In the genomic region with DNA sequence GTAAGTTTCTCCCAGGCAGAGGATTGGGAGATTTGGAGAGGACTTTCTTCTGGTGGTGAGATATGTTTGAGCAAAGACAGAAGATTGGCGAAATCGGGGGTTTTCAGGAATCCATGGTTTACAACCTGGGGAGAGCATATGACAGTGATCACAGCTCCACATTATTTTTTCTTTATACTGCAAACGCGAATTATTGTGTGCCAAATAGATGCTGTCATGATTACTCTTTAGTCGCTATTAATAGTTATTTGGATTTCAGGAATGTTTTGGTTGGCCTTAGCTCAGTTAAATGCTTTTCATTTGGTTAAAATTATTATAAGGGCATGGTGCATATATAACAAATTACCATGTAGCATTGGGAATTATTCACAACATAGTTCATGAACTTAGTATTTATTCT, we compare ENCODE assay signal across 20 cellular contexts. TPM values are rescaled to one million over a fixed set of nuclear protein-coding genes. Genes with fewer than 3 reads are reported as not detected.
DNase-seq lines count a peak whose midpoint lies in the region; ATAC-seq and TF ChIP-seq lines count a peak whose summit lies in the region.
"Had no signal": no experiment of that assay in that cellular context is flagged by ENCODE, and none has a peak within 500 bp of the region (broad histone marks: within the 10 kb centered on the region; RNA-seq: fewer than 3 reads in every experiment).

No MANE protein-coding gene starts in this region.

- no peaks in the 10 kb centered on the region for H3K36me3 ChIP-seq in thoracic aorta
- H3K36me3 ChIP-seq: neural progenitor cell, prostate gland had no signal

- H3K4me3 ChIP-seq in fibroblast of the aortic adventitia (ENCODE audit: low read depth, low read length) (no peak overlapping the region), thoracic aorta (peak overlapping the region; percentile 24)
- H3K4me3 ChIP-seq: GM23338, lung, neural progenitor cell, Peyer's patch, prostate gland, skin epidermis had no signal

- peak overlapping the region in 1 of 2 donors; percentile 70 for H3K27ac ChIP-seq in thoracic aorta
- H3K27ac ChIP-seq: neural progenitor cell, Peyer's patch, prostate gland, skin epidermis had no signal

- H3K27me3 ChIP-seq in thoracic aorta (replicated peaks; ENCODE audit: insufficient read depth): no peaks in the 10 kb centered on the region
- H3K27me3 ChIP-seq: neural progenitor cell, Peyer's patch had no signal

- peaks cover 18% of the 10 kb centered on the region for H3K4me1 Mint-ChIP-seq in WTC11

- H3K4me1 ChIP-seq in thoracic aorta (ENCODE audit: control insufficient read depth in 1 of 2, low read depth in 2 of 2): peaks cover 56 to 80% of the 10 kb centered on the region in 2 donors
- H3K4me1 ChIP-seq: neural progenitor cell had no signal

- H3K4me3 Mint-ChIP-seq in WTC11: no peak overlapping the region
- H3K4me3 Mint-ChIP-seq: activated T-cell treated with anti-CD3 and anti-CD28 coated beads, Interleukin-2, amount 50 U/mL, for 24 hours; GM23338; neural progenitor cell had no signal

- TF ChIP-seq CTCF in WTC11 (IDR thresholded peaks at IDR 0.05): no peak
- TF ChIP-seq CTCF in fibroblast of the aortic adventitia (IDR thresholded peaks at IDR 0.05; ENCODE audit: insufficient read depth, low read length): no peak
- no peak for TF ChIP-seq CTCF in thoracic aorta (IDR thresholded peaks at IDR 0.05)

- H3K27me3 Mint-ChIP-seq in WTC11 (ENCODE audit: low read depth): no peaks in the 10 kb centered on the region
- H3K27me3 Mint-ChIP-seq: activated T-cell treated with anti-CD3 and anti-CD28 coated beads, Interleukin-2, amount 50 U/mL, for 24 hours had no signal

- POLR2A ChIA-PET in WTC11 (lab: Charles Lee): interaction anchor here (1.9 kb wide), 1 partner anchor 15 kb away, joined by 4 read pairs; a partner anchor contains a TSS

- H3K9me3 Mint-ChIP-seq in WTC11: no peaks in the 10 kb centered on the region
- H3K9me3 Mint-ChIP-seq: activated T-cell treated with anti-CD3 and anti-CD28 coated beads, Interleukin-2, amount 50 U/mL, for 24 hours; GM23338; neural progenitor cell had no signal

- no peaks in the 10 kb centered on the region for H3K9me3 ChIP-seq in thoracic aorta
- H3K9me3 ChIP-seq: Peyer's patch, prostate gland had no signal

- ATAC-seq in WTC11: no peak
- no peak for ATAC-seq in thoracic aorta (ENCODE audit: insufficient number of reproducible peaks, low FRiP score, low read depth)
- ATAC-seq in HG02571 (IDR thresholded peaks at IDR 0.05; ENCODE audit: unreplicated experiment): no peak
- ATAC-seq: GM23338 had no signal

- peaks cover 19% of the 10 kb centered on the region for H3K36me3 Mint-ChIP-seq in WTC11

- H3K27ac Mint-ChIP-seq in WTC11: peak overlapping the region; percentile 30; the same call in 1 of the 2 replicates
- H3K27ac Mint-ChIP-seq: activated T-cell treated with anti-CD3 and anti-CD28 coated beads, Interleukin-2, amount 50 U/mL, for 24 hours; GM23338; neural progenitor cell had no signal

- DNase-seq in EL (peak; percentile 60), WTC11 (ENCODE audit: low spot score) (no peak), fibroblast of the aortic adventitia (ENCODE audit: low read depth) (peak; percentile 88), thoracic aorta (ENCODE audit: low spot score) (no peak), NCI-H1694 treated with DMSO at 0.1 percent for 48 hours (lab: John Stamatoyannopoulos, UW) (no peak), NCI-H187 (lab: John Stamatoyannopoulos, UW) (no peak)
- DNase-seq: activated T-cell treated with anti-CD3 and anti-CD28 coated beads, Interleukin-2, amount 50 U/mL, for 24 hours; cortex of kidney; head of caudate nucleus; NCI-H2171; NCI-H526; Peyer's patch; stimulated activated CD4-positive, alpha-beta T cell treated with anti-CD3 and anti-CD28 coated beads, Interleukin-1b, Interleukin-23, amount 100 ng/mL, for 48 hours; substantia nigra had no signal

- CTCF ChIA-PET in WTC11 (lab: Charles Lee): no interaction called here

TF ChIP-seq in WTC11, 78 proteins besides CTCF, POLR2A, EP300 and RAD21 (continues in another document):
- TF ChIP-seq, protein P1, sequence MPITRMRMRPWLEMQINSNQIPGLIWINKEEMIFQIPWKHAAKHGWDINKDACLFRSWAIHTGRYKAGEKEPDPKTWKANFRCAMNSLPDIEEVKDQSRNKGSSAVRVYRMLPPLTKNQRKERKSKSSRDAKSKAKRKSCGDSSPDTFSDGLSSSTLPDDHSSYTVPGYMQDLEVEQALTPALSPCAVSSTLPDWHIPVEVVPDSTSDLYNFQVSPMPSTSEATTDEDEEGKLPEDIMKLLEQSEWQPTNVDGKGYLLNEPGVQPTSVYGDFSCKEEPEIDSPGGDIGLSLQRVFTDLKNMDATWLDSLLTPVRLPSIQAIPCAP (CRISPR knock-in tag; IDR thresholded peaks at IDR 0.05): no peak
- TF ChIP-seq TP53 (CRISPR knock-in tag; IDR thresholded peaks at IDR 0.05) (no peak), ZNF416 (CRISPR knock-in tag; IDR thresholded peaks at IDR 0.05) (no peak), KAT7 (CRISPR knock-in tag; IDR thresholded peaks at IDR 0.05; ENCODE audit: borderline replicate concordance) (no peak), ZNF423 (CRISPR knock-in tag; IDR thresholded peaks at IDR 0.05) (no peak), ZNF219 (CRISPR knock-in tag; IDR thresholded peaks at IDR 0.05; ENCODE audit: borderline replicate concordance) (no peak), JUN (CRISPR knock-in tag; IDR thresholded peaks at IDR 0.05) (no peak), ZNF232 (CRISPR knock-in tag; IDR thresholded peaks at IDR 0.05) (no peak), GTF2I (CRISPR knock-in tag; conservative IDR thresholded peaks at IDR 0.05) (no peak)
- TF ChIP-seq, protein P2, sequence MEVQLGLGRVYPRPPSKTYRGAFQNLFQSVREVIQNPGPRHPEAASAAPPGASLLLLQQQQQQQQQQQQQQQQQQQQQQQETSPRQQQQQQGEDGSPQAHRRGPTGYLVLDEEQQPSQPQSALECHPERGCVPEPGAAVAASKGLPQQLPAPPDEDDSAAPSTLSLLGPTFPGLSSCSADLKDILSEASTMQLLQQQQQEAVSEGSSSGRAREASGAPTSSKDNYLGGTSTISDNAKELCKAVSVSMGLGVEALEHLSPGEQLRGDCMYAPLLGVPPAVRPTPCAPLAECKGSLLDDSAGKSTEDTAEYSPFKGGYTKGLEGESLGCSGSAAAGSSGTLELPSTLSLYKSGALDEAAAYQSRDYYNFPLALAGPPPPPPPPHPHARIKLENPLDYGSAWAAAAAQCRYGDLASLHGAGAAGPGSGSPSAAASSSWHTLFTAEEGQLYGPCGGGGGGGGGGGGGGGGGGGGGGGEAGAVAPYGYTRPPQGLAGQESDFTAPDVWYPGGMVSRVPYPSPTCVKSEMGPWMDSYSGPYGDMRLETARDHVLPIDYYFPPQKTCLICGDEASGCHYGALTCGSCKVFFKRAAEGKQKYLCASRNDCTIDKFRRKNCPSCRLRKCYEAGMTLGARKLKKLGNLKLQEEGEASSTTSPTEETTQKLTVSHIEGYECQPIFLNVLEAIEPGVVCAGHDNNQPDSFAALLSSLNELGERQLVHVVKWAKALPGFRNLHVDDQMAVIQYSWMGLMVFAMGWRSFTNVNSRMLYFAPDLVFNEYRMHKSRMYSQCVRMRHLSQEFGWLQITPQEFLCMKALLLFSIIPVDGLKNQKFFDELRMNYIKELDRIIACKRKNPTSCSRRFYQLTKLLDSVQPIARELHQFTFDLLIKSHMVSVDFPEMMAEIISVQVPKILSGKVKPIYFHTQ (CRISPR knock-in tag; IDR thresholded peaks at IDR 0.05): no peak
- TF ChIP-seq, protein P3, sequence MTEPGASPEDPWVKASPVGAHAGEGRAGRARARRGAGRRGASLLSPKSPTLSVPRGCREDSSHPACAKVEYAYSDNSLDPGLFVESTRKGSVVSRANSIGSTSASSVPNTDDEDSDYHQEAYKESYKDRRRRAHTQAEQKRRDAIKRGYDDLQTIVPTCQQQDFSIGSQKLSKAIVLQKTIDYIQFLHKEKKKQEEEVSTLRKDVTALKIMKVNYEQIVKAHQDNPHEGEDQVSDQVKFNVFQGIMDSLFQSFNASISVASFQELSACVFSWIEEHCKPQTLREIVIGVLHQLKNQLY (CRISPR knock-in tag; IDR thresholded peaks at IDR 0.05): no peak
- TF ChIP-seq, protein P4, sequence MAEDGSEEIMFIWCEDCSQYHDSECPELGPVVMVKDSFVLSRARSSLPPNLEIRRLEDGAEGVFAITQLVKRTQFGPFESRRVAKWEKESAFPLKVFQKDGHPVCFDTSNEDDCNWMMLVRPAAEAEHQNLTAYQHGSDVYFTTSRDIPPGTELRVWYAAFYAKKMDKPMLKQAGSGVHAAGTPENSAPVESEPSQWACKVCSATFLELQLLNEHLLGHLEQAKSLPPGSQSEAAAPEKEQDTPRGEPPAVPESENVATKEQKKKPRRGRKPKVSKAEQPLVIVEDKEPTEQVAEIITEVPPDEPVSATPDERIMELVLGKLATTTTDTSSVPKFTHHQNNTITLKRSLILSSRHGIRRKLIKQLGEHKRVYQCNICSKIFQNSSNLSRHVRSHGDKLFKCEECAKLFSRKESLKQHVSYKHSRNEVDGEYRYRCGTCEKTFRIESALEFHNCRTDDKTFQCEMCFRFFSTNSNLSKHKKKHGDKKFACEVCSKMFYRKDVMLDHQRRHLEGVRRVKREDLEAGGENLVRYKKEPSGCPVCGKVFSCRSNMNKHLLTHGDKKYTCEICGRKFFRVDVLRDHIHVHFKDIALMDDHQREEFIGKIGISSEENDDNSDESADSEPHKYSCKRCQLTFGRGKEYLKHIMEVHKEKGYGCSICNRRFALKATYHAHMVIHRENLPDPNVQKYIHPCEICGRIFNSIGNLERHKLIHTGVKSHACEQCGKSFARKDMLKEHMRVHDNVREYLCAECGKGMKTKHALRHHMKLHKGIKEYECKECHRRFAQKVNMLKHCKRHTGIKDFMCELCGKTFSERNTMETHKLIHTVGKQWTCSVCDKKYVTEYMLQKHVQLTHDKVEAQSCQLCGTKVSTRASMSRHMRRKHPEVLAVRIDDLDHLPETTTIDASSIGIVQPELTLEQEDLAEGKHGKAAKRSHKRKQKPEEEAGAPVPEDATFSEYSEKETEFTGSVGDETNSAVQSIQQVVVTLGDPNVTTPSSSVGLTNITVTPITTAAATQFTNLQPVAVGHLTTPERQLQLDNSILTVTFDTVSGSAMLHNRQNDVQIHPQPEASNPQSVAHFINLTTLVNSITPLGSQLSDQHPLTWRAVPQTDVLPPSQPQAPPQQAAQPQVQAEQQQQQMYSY (CRISPR knock-in tag; IDR thresholded peaks at IDR 0.05): no peak
- TF ChIP-seq, protein P5, sequence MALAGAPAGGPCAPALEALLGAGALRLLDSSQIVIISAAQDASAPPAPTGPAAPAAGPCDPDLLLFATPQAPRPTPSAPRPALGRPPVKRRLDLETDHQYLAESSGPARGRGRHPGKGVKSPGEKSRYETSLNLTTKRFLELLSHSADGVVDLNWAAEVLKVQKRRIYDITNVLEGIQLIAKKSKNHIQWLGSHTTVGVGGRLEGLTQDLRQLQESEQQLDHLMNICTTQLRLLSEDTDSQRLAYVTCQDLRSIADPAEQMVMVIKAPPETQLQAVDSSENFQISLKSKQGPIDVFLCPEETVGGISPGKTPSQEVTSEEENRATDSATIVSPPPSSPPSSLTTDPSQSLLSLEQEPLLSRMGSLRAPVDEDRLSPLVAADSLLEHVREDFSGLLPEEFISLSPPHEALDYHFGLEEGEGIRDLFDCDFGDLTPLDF (CRISPR knock-in tag; IDR thresholded peaks at IDR 0.05): no peak

RNA-seq across cellular contexts. Expression of a gene that starts 15.2 kb away (rescaled TPM):
- 185 to 194 TPM (median 189 TPM) in 3 replicates for total RNA-seq in WTC11 (2021)
- 130 and 261 TPM in 2 replicates for total RNA-seq in fibroblast of the aortic adventitia (ENCODE audit: low replicate concordance)
- 100 to 1,000 TPM in 1 of 2 donors, 10 to 100 TPM in 1; 52.9 to 164 TPM for total RNA-seq in thoracic aorta

Comparison
In these comparisons a context has a peak if more than half of its experiments do, and no peak if none do; other contexts are left out.
1. DNase-seq: peak in EL (single experiment) and fibroblast of the aortic adventitia (single experiment); none in WTC11 (single experiment), thoracic aorta (single experiment), NCI-H1694 treated with DMSO at 0.1 percent for 48 hours (single experiment) and NCI-H187 (0 of 2).